In genomic region chr17:57577751-57578607, GRCh38 we compare ENCODE assay signal across 1 cellular context.
A peak's percentile ranks its signal among the peaks of the same experiment; 100 is the strongest.
TF ChIP-seq lines count a peak whose summit lies in the region.

No MANE protein-coding gene starts in this region.

TF ChIP-seq in HepG2, 621 proteins besides CTCF, POLR2A, EP300 and RAD21 (continued from another document and continues in another):
- TF ChIP-seq TRAFD1 (CRISPR knock-in tag; IDR thresholded peaks at IDR 0.05; ENCODE audit: borderline replicate concordance) (no peak), ZFP1 (CRISPR knock-in tag; IDR thresholded peaks at IDR 0.05) (peak; percentile 85; the same call in 1 of the 2 replicates), IKZF5 (CRISPR knock-in tag; IDR thresholded peaks at IDR 0.05) (peak; percentile 83; the same call in 1 of the 2 replicates), NR2F6 (IDR thresholded peaks at IDR 0.05) (peak; percentile 87), NR2F6 (CRISPR knock-in tag; IDR thresholded peaks at IDR 0.05) (peak; percentile 93), TIGD3 (CRISPR knock-in tag; IDR thresholded peaks at IDR 0.05; ENCODE audit: borderline replicate concordance) (no peak), ELF1 (CRISPR knock-in tag; IDR thresholded peaks at IDR 0.05) (no peak), TEAD3 (CRISPR knock-in tag; optimal IDR thresholded peaks at IDR 0.05; ENCODE audit: borderline replicate concordance) (peak; percentile 74), HDAC1 (CRISPR knock-in tag; IDR thresholded peaks at IDR 0.05) (peak; percentile 88), ZNF713 (CRISPR knock-in tag; IDR thresholded peaks at IDR 0.05) (no peak), ZNF317 (CRISPR knock-in tag; IDR thresholded peaks at IDR 0.05) (peak; percentile 87), CBX5 (CRISPR knock-in tag; IDR thresholded peaks at IDR 0.05; ENCODE audit: borderline replicate concordance) (peak; percentile 82; the same call in 1 of the 2 replicates), ISL2 (CRISPR knock-in tag; IDR thresholded peaks at IDR 0.05) (peak; percentile 93), PPARG (CRISPR knock-in tag; conservative IDR thresholded peaks at IDR 0.05) (peak; percentile 87), SIN3A (IDR thresholded peaks at IDR 0.05; ENCODE audit: borderline replicate concordance, low read depth, low read length) (no peak), PLSCR1 (CRISPR knock-in tag; IDR thresholded peaks at IDR 0.05; ENCODE audit: borderline replicate concordance) (no peak), HOXA7 (CRISPR knock-in tag; IDR thresholded peaks at IDR 0.05) (no peak), ZNF331 (CRISPR knock-in tag; IDR thresholded peaks at IDR 0.05) (peak; percentile 93), ZNF749 (CRISPR knock-in tag; IDR thresholded peaks at IDR 0.05; ENCODE audit: borderline replicate concordance) (peak; percentile 66; the same call in 1 of the 2 replicates), MXD4 (CRISPR knock-in tag; IDR thresholded peaks at IDR 0.05) (no peak; the same call in 1 of the 2 replicates), SYNCRIP (IDR thresholded peaks at IDR 0.05; ENCODE audit: insufficient read depth, low read depth, low read length) (no peak), ZNF33B (CRISPR knock-in tag; IDR thresholded peaks at IDR 0.05) (no peak), ZNF746 (CRISPR knock-in tag; IDR thresholded peaks at IDR 0.05) (peak; percentile 88), NCOA2 (CRISPR knock-in tag; IDR thresholded peaks at IDR 0.05) (peak; percentile 94), STAG1 (CRISPR knock-in tag; IDR thresholded peaks at IDR 0.05) (no peak), ZNF484 (CRISPR knock-in tag; IDR thresholded peaks at IDR 0.05; ENCODE audit: borderline replicate concordance, low read depth) (no peak), CEBPB (IDR thresholded peaks at IDR 0.05; ENCODE audit: borderline replicate concordance, low read depth, low read length) (peak; percentile 99), ZNF512B (CRISPR knock-in tag; IDR thresholded peaks at IDR 0.05; ENCODE audit: borderline replicate concordance) (peak; percentile 29; the same call in 1 of the 2 replicates), POGK (CRISPR knock-in tag; conservative IDR thresholded peaks at IDR 0.05) (peak; percentile 86), CENPX (CRISPR knock-in tag; IDR thresholded peaks at IDR 0.05) (no peak), ZNF17 (CRISPR knock-in tag; IDR thresholded peaks at IDR 0.05) (no peak), CC2D1A (CRISPR knock-in tag; IDR thresholded peaks at IDR 0.05) (peak; percentile 83; the same call in 1 of the 2 replicates), MAX (IDR thresholded peaks at IDR 0.05) (peak; percentile 44), NBN (conservative IDR thresholded peaks at IDR 0.05) (no peak), CENPT (CRISPR knock-in tag; IDR thresholded peaks at IDR 0.05; ENCODE audit: low read depth) (no peak), SKIL (CRISPR knock-in tag; IDR thresholded peaks at IDR 0.05; ENCODE audit: borderline replicate concordance) (peak; percentile 76; the same call in 1 of the 2 replicates), ZNF512 (CRISPR knock-in tag; IDR thresholded peaks at IDR 0.05) (no peak), MAZ (IDR thresholded peaks at IDR 0.05; ENCODE audit: borderline replicate concordance, low read depth, low read length) (no peak), MAZ (CRISPR knock-in tag; IDR thresholded peaks at IDR 0.05; ENCODE audit: low read depth) (peak; percentile 71; the same call in 1 of the 2 replicates), ZNF615 (CRISPR knock-in tag; IDR thresholded peaks at IDR 0.05; ENCODE audit: borderline replicate concordance) (peak; percentile 76; the same call in 1 of the 2 replicates), ZNF556 (CRISPR knock-in tag; IDR thresholded peaks at IDR 0.05; ENCODE audit: borderline replicate concordance) (no peak), ZNF510 (CRISPR knock-in tag; IDR thresholded peaks at IDR 0.05; ENCODE audit: low read depth) (peak; percentile 40; the same call in 1 of the 2 replicates), ZNF441 (CRISPR knock-in tag; IDR thresholded peaks at IDR 0.05; ENCODE audit: borderline replicate concordance) (peak; percentile 72), ZNF710 (CRISPR knock-in tag; IDR thresholded peaks at IDR 0.05; ENCODE audit: borderline replicate concordance) (peak; percentile 97), CSRNP1 (CRISPR knock-in tag; IDR thresholded peaks at IDR 0.05) (peak; percentile 27; the same call in 1 of the 2 replicates)
